1 cellular context compared by ENCODE assay signal in the genomic region with DNA sequence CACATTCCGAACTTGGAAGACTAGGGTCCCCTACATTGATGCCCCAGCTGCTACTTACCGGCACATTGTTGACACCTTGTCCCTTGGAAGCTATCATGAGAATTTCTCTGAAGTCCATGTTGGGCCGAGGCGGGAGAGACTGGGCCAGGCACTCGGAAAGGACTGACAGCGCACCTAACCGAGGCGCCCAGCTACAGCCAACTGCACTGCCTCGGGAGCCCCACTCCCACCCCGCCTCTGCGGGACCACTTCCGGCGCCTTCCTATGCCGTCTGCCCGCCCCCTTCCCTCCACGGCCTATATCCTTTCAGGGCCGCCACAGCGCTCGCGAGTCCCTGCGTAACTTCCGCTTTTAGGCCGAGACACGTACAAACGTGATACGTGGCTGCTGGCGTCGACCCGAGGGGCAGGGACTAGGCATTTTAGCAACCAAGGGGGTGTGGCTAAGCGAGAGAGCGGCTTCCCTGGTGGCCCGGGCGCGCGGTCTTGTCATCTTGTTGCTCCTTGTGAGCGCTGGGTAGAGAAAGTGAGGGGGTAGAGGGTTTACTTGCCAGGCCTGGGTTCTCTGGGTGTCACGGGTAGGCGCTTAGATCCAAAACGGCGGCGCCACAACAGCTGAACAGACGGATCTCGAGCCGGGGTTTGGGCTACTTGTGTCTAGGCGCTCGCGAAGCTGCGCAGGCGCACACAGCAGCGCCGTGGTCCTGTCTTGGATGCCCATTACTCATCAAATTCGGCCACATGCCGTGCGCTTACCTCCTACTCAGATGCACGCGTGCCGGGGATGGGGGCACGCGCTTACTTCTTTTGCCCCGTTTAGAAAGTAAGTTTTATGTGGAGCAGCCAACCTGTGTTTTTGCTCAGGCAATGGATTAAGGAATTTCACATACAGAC.
TF ChIP-seq lines count a peak whose summit lies in the region.

A gene with protein sequence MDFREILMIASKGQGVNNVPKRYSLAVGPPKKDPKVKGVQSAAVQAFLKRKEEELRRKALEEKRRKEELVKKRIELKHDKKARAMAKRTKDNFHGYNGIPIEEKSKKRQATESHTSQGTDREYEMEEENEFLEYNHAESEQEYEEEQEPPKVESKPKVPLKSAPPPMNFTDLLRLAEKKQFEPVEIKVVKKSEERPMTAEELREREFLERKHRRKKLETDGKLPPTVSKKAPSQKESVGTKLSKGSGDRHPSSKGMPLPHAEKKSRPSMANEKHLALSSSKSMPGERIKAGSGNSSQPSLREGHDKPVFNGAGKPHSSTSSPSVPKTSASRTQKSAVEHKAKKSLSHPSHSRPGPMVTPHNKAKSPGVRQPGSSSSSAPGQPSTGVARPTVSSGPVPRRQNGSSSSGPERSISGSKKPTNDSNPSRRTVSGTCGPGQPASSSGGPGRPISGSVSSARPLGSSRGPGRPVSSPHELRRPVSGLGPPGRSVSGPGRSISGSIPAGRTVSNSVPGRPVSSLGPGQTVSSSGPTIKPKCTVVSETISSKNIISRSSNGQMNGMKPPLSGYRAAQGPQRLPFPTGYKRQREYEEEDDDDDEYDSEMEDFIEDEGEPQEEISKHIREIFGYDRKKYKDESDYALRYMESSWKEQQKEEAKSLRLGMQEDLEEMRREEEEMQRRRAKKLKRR (minus strand): TSS at position 203 of the 893 bp plus-strand sequence. CDS start 85 bp downstream, at position 118.

TF ChIP-seq in HepG2, 621 proteins besides CTCF, POLR2A, EP300 and RAD21 (continued from another document and continues in another):
- no peak for TF ChIP-seq SRSF9 (IDR thresholded peaks at IDR 0.05; ENCODE audit: borderline replicate concordance, insufficient read depth, low read depth, low read length, poor library complexity, severe bottlenecking)
- TF ChIP-seq MAZ (IDR thresholded peaks at IDR 0.05; ENCODE audit: borderline replicate concordance, low read depth, low read length): peak; percentile 94
- TF ChIP-seq MAZ (CRISPR knock-in tag; IDR thresholded peaks at IDR 0.05; ENCODE audit: low read depth): peak; percentile 85
- TF ChIP-seq NCOA2 (CRISPR knock-in tag; IDR thresholded peaks at IDR 0.05): 0 out of 2 replicates have a peak, but pooled peaks have one; percentile 16
- no peak for TF ChIP-seq JUNB (CRISPR knock-in tag; IDR thresholded peaks at IDR 0.05; ENCODE audit: borderline replicate concordance)
- no peak for TF ChIP-seq HOXA9 (CRISPR knock-in tag; IDR thresholded peaks at IDR 0.05; ENCODE audit: borderline replicate concordance)
- TF ChIP-seq GPBP1L1 (CRISPR knock-in tag; IDR thresholded peaks at IDR 0.05): no peak
- no peak for TF ChIP-seq SSRP1 (CRISPR knock-in tag; IDR thresholded peaks at IDR 0.05)
- TF ChIP-seq ZNF431 (CRISPR knock-in tag; IDR thresholded peaks at IDR 0.05; ENCODE audit: borderline replicate concordance, low read depth): no peak; the same call in 1 of the 2 replicates
- TF ChIP-seq YY1 (IDR thresholded peaks at IDR 0.05; ENCODE audit: insufficient read depth, insufficient replicate concordance, low read depth, low read length): peak; percentile 40
- TF ChIP-seq ZNF180 (CRISPR knock-in tag; IDR thresholded peaks at IDR 0.05; ENCODE audit: borderline replicate concordance, low read depth): no peak
- TF ChIP-seq HINFP (CRISPR knock-in tag; IDR thresholded peaks at IDR 0.05; ENCODE audit: low read depth): 0 out of 2 replicates have a peak, but pooled peaks have one; percentile 19
- TF ChIP-seq E2F5 (CRISPR knock-in tag; conservative IDR thresholded peaks at IDR 0.05): peak; percentile 53
- TF ChIP-seq TBX3 (IDR thresholded peaks at IDR 0.05; ENCODE audit: borderline replicate concordance): no peak
- no peak; the same call in 1 of the 2 replicates for TF ChIP-seq NR2F6 (IDR thresholded peaks at IDR 0.05)
- TF ChIP-seq NR2F6 (CRISPR knock-in tag; IDR thresholded peaks at IDR 0.05): peak; percentile 15; the same call in 1 of the 2 replicates
- no peak for TF ChIP-seq ZNF530 (CRISPR knock-in tag; IDR thresholded peaks at IDR 0.05; ENCODE audit: low read depth)
- TF ChIP-seq U2AF2 (IDR thresholded peaks at IDR 0.05; ENCODE audit: low read depth, low read length): no peak
- TF ChIP-seq, protein P1, sequence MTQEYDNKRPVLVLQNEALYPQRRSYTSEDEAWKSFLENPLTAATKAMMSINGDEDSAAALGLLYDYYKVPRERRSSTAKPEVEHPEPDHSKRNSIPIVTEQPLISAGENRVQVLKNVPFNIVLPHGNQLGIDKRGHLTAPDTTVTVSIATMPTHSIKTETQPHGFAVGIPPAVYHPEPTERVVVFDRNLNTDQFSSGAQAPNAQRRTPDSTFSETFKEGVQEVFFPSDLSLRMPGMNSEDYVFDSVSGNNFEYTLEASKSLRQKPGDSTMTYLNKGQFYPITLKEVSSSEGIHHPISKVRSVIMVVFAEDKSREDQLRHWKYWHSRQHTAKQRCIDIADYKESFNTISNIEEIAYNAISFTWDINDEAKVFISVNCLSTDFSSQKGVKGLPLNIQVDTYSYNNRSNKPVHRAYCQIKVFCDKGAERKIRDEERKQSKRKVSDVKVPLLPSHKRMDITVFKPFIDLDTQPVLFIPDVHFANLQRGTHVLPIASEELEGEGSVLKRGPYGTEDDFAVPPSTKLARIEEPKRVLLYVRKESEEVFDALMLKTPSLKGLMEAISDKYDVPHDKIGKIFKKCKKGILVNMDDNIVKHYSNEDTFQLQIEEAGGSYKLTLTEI (CRISPR knock-in tag; conservative IDR thresholded peaks at IDR 0.05): no peak
- TF ChIP-seq, protein P2, sequence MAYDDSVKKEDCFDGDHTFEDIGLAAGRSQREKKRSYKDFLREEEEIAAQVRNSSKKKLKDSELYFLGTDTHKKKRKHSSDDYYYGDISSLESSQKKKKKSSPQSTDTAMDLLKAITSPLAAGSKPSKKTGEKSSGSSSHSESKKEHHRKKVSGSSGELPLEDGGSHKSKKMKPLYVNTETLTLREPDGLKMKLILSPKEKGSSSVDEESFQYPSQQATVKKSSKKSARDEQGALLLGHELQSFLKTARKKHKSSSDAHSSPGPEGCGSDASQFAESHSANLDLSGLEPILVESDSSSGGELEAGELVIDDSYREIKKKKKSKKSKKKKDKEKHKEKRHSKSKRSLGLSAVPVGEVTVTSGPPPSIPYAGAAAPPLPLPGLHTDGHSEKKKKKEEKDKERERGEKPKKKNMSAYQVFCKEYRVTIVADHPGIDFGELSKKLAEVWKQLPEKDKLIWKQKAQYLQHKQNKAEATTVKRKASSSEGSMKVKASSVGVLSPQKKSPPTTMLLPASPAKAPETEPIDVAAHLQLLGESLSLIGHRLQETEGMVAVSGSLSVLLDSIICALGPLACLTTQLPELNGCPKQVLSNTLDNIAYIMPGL (CRISPR knock-in tag; IDR thresholded peaks at IDR 0.05; ENCODE audit: borderline replicate concordance in 1 of 2, low read depth in 1 of 2): peak; percentile 62; a peak in 2 of 4 replicates
- peak; percentile 82; the same call in 1 of the 2 replicates for TF ChIP-seq ZNF317 (CRISPR knock-in tag; IDR thresholded peaks at IDR 0.05)
- TF ChIP-seq DDIT3 (CRISPR knock-in tag; IDR thresholded peaks at IDR 0.05): no peak
- peak; percentile 88 for TF ChIP-seq KAT7 (CRISPR knock-in tag; IDR thresholded peaks at IDR 0.05; ENCODE audit: borderline replicate concordance)
- peak; percentile 86 for TF ChIP-seq IRF2 (CRISPR knock-in tag; IDR thresholded peaks at IDR 0.05)
- no peak for TF ChIP-seq BRD4 (CRISPR knock-in tag; IDR thresholded peaks at IDR 0.05)
- TF ChIP-seq PHB2 (IDR thresholded peaks at IDR 0.05; ENCODE audit: partially characterized antibody): no peak
- TF ChIP-seq, protein P3, sequence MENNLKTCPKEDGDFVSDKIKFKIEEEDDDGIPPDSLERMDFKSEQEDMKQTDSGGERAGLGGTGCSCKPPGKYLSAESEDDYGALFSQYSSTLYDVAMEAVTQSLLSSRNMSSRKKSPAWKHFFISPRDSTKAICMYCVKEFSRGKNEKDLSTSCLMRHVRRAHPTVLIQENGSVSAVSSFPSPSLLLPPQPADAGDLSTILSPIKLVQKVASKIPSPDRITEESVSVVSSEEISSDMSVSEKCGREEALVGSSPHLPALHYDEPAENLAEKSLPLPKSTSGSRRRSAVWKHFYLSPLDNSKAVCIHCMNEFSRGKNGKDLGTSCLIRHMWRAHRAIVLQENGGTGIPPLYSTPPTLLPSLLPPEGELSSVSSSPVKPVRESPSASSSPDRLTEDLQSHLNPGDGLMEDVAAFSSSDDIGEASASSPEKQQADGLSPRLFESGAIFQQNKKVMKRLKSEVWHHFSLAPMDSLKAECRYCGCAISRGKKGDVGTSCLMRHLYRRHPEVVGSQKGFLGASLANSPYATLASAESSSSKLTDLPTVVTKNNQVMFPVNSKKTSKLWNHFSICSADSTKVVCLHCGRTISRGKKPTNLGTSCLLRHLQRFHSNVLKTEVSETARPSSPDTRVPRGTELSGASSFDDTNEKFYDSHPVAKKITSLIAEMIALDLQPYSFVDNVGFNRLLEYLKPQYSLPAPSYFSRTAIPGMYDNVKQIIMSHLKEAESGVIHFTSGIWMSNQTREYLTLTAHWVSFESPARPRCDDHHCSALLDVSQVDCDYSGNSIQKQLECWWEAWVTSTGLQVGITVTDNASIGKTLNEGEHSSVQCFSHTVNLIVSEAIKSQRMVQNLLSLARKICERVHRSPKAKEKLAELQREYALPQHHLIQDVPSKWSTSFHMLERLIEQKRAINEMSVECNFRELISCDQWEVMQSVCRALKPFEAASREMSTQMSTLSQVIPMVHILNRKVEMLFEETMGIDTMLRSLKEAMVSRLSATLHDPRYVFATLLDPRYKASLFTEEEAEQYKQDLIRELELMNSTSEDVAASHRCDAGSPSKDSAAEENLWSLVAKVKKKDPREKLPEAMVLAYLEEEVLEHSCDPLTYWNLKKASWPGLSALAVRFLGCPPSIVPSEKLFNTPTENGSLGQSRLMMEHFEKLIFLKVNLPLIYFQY (CRISPR knock-in tag; IDR thresholded peaks at IDR 0.05; ENCODE audit: borderline replicate concordance): no peak; the same call in 1 of the 2 replicates
- TF ChIP-seq SYNCRIP (IDR thresholded peaks at IDR 0.05; ENCODE audit: insufficient read depth, low read depth, low read length): no peak
- TF ChIP-seq AGO2 (optimal IDR thresholded peaks at IDR 0.05; ENCODE audit: low read depth, low read length): peak; percentile 37
- TF ChIP-seq, protein P4, sequence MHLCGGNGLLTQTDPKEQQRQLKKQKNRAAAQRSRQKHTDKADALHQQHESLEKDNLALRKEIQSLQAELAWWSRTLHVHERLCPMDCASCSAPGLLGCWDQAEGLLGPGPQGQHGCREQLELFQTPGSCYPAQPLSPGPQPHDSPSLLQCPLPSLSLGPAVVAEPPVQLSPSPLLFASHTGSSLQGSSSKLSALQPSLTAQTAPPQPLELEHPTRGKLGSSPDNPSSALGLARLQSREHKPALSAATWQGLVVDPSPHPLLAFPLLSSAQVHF (CRISPR knock-in tag; IDR thresholded peaks at IDR 0.05): no peak
- no peak for TF ChIP-seq IKZF4 (CRISPR knock-in tag; IDR thresholded peaks at IDR 0.05; ENCODE audit: borderline replicate concordance, low read depth, not compliant biosample characterization)
- peak; percentile 81; the same call in 1 of the 2 replicates for TF ChIP-seq SP5 (CRISPR knock-in tag; IDR thresholded peaks at IDR 0.05; ENCODE audit: borderline replicate concordance, low read depth)
- peak; percentile 84 for TF ChIP-seq PHF8 (CRISPR knock-in tag; IDR thresholded peaks at IDR 0.05)
- TF ChIP-seq NFE2L2 (IDR thresholded peaks at IDR 0.05; ENCODE audit: low read length): no peak
- no peak for TF ChIP-seq MEF2D (CRISPR knock-in tag; IDR thresholded peaks at IDR 0.05)
- TF ChIP-seq PCBP2 (optimal IDR thresholded peaks at IDR 0.05; ENCODE audit: low read depth, low read length, poor library complexity, severe bottlenecking): no peak
- TF ChIP-seq PBX2 (CRISPR knock-in tag; IDR thresholded peaks at IDR 0.05): no peak
- TF ChIP-seq ZEB1 (IDR thresholded peaks at IDR 0.05; ENCODE audit: insufficient replicate concordance, low read depth): no peak
- TF ChIP-seq ZNF563 (CRISPR knock-in tag; IDR thresholded peaks at IDR 0.05): peak; percentile 92
- no peak for TF ChIP-seq ZIK1 (CRISPR knock-in tag; IDR thresholded peaks at IDR 0.05; ENCODE audit: borderline replicate concordance, low read depth)
- TF ChIP-seq GTF2F1 (IDR thresholded peaks at IDR 0.05; ENCODE audit: low read length): no peak
